ENCODE assay signal across 1 cellular context in genomic region chr7:128757203-128757602, GRCh38.
TF ChIP-seq lines count a peak whose summit lies in the region.

No MANE protein-coding gene starts in this region.

TF ChIP-seq in K562, 482 proteins besides CTCF, POLR2A, EP300 and RAD21:
- no peak for TF ChIP-seq FOXM1 (IDR thresholded peaks at IDR 0.05; ENCODE audit: low read depth)
- no peak for TF ChIP-seq FOXM1 (CRISPR knock-in tag; IDR thresholded peaks at IDR 0.05; ENCODE audit: low read depth)
- TF ChIP-seq POLR2B (IDR thresholded peaks at IDR 0.05; ENCODE audit: low read depth, partially characterized antibody) = peak; percentile 40
- TF ChIP-seq ZNF354B (CRISPR knock-in tag; IDR thresholded peaks at IDR 0.05) = no peak
- TF ChIP-seq MCM3 (IDR thresholded peaks at IDR 0.05) = no peak
- TF ChIP-seq HNRNPUL1 (IDR thresholded peaks at IDR 0.05; ENCODE audit: low read length) = no peak
- no peak for TF ChIP-seq DMBX1 (CRISPR knock-in tag; IDR thresholded peaks at IDR 0.05; ENCODE audit: borderline replicate concordance)
- TF ChIP-seq RFX5 (IDR thresholded peaks at IDR 0.05; ENCODE audit: low read depth, low read length) = no peak
- 0 out of 2 replicates have a peak, but pooled peaks have one; percentile 25 for TF ChIP-seq C11orf30 (IDR thresholded peaks at IDR 0.05; ENCODE audit: low read depth)
- no peak for TF ChIP-seq MAFG (tag; conservative IDR thresholded peaks at IDR 0.05)
- TF ChIP-seq, protein P1, sequence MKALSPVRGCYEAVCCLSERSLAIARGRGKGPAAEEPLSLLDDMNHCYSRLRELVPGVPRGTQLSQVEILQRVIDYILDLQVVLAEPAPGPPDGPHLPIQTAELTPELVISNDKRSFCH (CRISPR knock-in tag; IDR thresholded peaks at IDR 0.05) = no peak
- TF ChIP-seq, protein P1 (tag; IDR thresholded peaks at IDR 0.05) = no peak
- TF ChIP-seq MEIS2 (IDR thresholded peaks at IDR 0.05; ENCODE audit: partially characterized antibody) = no peak
- TF ChIP-seq ZNF316 (IDR thresholded peaks at IDR 0.05) = peak; percentile 52
- TF ChIP-seq, protein P2, sequence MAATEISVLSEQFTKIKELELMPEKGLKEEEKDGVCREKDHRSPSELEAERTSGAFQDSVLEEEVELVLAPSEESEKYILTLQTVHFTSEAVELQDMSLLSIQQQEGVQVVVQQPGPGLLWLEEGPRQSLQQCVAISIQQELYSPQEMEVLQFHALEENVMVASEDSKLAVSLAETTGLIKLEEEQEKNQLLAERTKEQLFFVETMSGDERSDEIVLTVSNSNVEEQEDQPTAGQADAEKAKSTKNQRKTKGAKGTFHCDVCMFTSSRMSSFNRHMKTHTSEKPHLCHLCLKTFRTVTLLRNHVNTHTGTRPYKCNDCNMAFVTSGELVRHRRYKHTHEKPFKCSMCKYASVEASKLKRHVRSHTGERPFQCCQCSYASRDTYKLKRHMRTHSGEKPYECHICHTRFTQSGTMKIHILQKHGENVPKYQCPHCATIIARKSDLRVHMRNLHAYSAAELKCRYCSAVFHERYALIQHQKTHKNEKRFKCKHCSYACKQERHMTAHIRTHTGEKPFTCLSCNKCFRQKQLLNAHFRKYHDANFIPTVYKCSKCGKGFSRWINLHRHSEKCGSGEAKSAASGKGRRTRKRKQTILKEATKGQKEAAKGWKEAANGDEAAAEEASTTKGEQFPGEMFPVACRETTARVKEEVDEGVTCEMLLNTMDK (IDR thresholded peaks at IDR 0.05; ENCODE audit: borderline replicate concordance, insufficient read depth, low read depth, low read length, poor library complexity, severe bottlenecking) = no peak
- TF ChIP-seq BMI1 (IDR thresholded peaks at IDR 0.05; ENCODE audit: low read length) = no peak
